In the genomic region with DNA sequence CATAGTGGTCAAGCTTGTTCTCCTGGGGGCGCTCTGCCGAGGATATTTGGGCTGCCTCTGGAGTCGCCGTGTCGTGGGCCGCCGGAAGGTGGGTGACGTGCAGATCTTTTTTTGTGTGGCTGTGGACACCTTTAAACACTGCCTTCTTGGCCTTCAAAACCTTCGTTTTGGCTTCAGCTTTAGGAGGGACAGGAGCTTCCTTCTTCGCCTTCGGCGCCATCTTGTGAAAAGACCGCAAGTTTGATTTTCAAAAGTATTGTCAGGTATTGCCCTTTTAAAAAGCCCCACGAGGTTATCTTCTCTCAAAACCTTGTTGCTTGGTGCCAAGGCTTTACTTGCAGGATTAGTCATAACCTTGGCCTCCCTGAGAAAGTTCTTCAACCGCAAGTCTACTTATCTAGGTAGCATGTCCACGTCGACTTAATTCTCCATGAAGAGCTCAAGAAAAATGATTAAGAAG, we compare ENCODE assay signal across 2 cellular contexts.
TF ChIP-seq lines count a peak whose summit lies in the region.

No MANE protein-coding gene starts in this region.

TF ChIP-seq in IMR-90, 13 proteins besides CTCF, POLR2A, EP300 and RAD21:
- TF ChIP-seq MAZ (IDR thresholded peaks at IDR 0.05; ENCODE audit: borderline replicate concordance, low read depth, low read length) (no peak), CHD1 (IDR thresholded peaks at IDR 0.05; ENCODE audit: low read depth, low read length) (no peak), RFX5 (IDR thresholded peaks at IDR 0.05; ENCODE audit: low read depth, low read length) (no peak), MAFK (IDR thresholded peaks at IDR 0.05; ENCODE audit: low read depth, low read length) (no peak), MXI1 (IDR thresholded peaks at IDR 0.05; ENCODE audit: borderline replicate concordance, low read depth, low read length) (no peak), BHLHE40 (IDR thresholded peaks at IDR 0.05; ENCODE audit: low read depth, low read length) (no peak), NFE2L2 (IDR thresholded peaks at IDR 0.05; ENCODE audit: low read depth, low read length) (no peak), CEBPB (IDR thresholded peaks at IDR 0.05; ENCODE audit: low read depth, low read length) (no peak)
- TF ChIP-seq, protein P1, sequence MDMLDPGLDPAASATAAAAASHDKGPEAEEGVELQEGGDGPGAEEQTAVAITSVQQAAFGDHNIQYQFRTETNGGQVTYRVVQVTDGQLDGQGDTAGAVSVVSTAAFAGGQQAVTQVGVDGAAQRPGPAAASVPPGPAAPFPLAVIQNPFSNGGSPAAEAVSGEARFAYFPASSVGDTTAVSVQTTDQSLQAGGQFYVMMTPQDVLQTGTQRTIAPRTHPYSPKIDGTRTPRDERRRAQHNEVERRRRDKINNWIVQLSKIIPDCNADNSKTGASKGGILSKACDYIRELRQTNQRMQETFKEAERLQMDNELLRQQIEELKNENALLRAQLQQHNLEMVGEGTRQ (IDR thresholded peaks at IDR 0.05; ENCODE audit: low read depth, low read length): no peak
- TF ChIP-seq, protein P2, sequence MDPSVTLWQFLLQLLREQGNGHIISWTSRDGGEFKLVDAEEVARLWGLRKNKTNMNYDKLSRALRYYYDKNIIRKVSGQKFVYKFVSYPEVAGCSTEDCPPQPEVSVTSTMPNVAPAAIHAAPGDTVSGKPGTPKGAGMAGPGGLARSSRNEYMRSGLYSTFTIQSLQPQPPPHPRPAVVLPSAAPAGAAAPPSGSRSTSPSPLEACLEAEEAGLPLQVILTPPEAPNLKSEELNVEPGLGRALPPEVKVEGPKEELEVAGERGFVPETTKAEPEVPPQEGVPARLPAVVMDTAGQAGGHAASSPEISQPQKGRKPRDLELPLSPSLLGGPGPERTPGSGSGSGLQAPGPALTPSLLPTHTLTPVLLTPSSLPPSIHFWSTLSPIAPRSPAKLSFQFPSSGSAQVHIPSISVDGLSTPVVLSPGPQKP (IDR thresholded peaks at IDR 0.05; ENCODE audit: borderline replicate concordance, low read depth, low read length): no peak

TF ChIP-seq in K562, 482 proteins besides CTCF, POLR2A, EP300 and RAD21 (continues in another document):
- TF ChIP-seq DPF2 (IDR thresholded peaks at IDR 0.05): peak; percentile 83
- no peak for TF ChIP-seq GTF2F1 (IDR thresholded peaks at IDR 0.05; ENCODE audit: low read depth, low read length)
- no peak for TF ChIP-seq NFIX (CRISPR knock-in tag; IDR thresholded peaks at IDR 0.05; ENCODE audit: low read depth)
- TF ChIP-seq, protein P3, sequence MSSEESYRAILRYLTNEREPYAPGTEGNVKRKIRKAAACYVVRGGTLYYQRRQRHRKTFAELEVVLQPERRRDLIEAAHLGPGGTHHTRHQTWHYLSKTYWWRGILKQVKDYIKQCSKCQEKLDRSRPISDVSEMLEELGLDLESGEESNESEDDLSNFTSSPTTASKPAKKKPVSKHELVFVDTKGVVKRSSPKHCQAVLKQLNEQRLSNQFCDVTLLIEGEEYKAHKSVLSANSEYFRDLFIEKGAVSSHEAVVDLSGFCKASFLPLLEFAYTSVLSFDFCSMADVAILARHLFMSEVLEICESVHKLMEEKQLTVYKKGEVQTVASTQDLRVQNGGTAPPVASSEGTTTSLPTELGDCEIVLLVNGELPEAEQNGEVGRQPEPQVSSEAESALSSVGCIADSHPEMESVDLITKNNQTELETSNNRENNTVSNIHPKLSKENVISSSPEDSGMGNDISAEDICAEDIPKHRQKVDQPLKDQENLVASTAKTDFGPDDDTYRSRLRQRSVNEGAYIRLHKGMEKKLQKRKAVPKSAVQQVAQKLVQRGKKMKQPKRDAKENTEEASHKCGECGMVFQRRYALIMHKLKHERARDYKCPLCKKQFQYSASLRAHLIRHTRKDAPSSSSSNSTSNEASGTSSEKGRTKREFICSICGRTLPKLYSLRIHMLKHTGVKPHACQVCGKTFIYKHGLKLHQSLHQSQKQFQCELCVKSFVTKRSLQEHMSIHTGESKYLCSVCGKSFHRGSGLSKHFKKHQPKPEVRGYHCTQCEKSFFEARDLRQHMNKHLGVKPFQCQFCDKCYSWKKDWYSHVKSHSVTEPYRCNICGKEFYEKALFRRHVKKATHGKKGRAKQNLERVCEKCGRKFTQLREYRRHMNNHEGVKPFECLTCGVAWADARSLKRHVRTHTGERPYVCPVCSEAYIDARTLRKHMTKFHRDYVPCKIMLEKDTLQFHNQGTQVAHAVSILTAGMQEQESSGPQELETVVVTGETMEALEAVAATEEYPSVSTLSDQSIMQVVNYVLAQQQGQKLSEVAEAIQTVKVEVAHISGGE (CRISPR knock-in tag; IDR thresholded peaks at IDR 0.05): peak in 1 of 3 experiments; percentile 33; a peak in 1 of 6 replicates
- no peak for TF ChIP-seq RBBP5 (IDR thresholded peaks at IDR 0.05; ENCODE audit: borderline replicate concordance, insufficient read depth, low read length, poor library complexity, severe bottlenecking)
- TF ChIP-seq PRMT5 (CRISPR knock-in tag; IDR thresholded peaks at IDR 0.05): no peak
- TF ChIP-seq, protein P4, sequence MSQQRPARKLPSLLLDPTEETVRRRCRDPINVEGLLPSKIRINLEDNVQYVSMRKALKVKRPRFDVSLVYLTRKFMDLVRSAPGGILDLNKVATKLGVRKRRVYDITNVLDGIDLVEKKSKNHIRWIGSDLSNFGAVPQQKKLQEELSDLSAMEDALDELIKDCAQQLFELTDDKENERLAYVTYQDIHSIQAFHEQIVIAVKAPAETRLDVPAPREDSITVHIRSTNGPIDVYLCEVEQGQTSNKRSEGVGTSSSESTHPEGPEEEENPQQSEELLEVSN (IDR thresholded peaks at IDR 0.05; ENCODE audit: borderline replicate concordance in 1 of 2, extremely low read depth in 1 of 2, insufficient read depth in 1 of 2, insufficient read length in 1 of 2, low read depth in 1 of 2, low read length in 1 of 2, poor library complexity in 1 of 2, severe bottlenecking in 1 of 2): peak; percentile 57 to 83
- peak; percentile 69 for TF ChIP-seq CBFA2T2 (conservative IDR thresholded peaks at IDR 0.05)
- TF ChIP-seq ZNF583 (CRISPR knock-in tag; IDR thresholded peaks at IDR 0.05): no peak
- TF ChIP-seq ZNF239 (CRISPR knock-in tag; IDR thresholded peaks at IDR 0.05): peak; percentile 91
- peak; percentile 56; the same call in 1 of the 2 replicates for TF ChIP-seq ZNF41 (CRISPR knock-in tag; conservative IDR thresholded peaks at IDR 0.05)
- TF ChIP-seq FOSL1 (tag; conservative IDR thresholded peaks at IDR 0.05): peak; percentile 98
- TF ChIP-seq, protein P5, sequence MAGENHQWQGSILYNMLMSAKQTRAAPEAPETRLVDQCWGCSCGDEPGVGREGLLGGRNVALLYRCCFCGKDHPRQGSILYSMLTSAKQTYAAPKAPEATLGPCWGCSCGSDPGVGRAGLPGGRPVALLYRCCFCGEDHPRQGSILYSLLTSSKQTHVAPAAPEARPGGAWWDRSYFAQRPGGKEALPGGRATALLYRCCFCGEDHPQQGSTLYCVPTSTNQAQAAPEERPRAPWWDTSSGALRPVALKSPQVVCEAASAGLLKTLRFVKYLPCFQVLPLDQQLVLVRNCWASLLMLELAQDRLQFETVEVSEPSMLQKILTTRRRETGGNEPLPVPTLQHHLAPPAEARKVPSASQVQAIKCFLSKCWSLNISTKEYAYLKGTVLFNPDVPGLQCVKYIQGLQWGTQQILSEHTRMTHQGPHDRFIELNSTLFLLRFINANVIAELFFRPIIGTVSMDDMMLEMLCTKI (IDR thresholded peaks at IDR 0.05; ENCODE audit: partially characterized antibody): no peak
- TF ChIP-seq MEF2A (IDR thresholded peaks at IDR 0.05; ENCODE audit: control insufficient read depth, low read depth, low read length): no peak; the same call in 1 of the 2 replicates
- TF ChIP-seq SMAD3 (CRISPR knock-in tag; conservative IDR thresholded peaks at IDR 0.05): no peak; the same call in 1 of the 2 replicates
- TF ChIP-seq JUNB (CRISPR knock-in tag; conservative IDR thresholded peaks at IDR 0.05): peak; percentile 63; the same call in 1 of the 2 replicates
- no peak for TF ChIP-seq PTBP1 (IDR thresholded peaks at IDR 0.05; ENCODE audit: low read depth, low read length)
- 0 out of 2 replicates have a peak, but pooled peaks have one; percentile 11 for TF ChIP-seq ZKSCAN1 (IDR thresholded peaks at IDR 0.05; ENCODE audit: low read depth, low read length)
- TF ChIP-seq NFRKB (IDR thresholded peaks at IDR 0.05; ENCODE audit: low read depth): 0 out of 2 replicates have a peak, but pooled peaks have one; percentile 27
- TF ChIP-seq, protein P6, sequence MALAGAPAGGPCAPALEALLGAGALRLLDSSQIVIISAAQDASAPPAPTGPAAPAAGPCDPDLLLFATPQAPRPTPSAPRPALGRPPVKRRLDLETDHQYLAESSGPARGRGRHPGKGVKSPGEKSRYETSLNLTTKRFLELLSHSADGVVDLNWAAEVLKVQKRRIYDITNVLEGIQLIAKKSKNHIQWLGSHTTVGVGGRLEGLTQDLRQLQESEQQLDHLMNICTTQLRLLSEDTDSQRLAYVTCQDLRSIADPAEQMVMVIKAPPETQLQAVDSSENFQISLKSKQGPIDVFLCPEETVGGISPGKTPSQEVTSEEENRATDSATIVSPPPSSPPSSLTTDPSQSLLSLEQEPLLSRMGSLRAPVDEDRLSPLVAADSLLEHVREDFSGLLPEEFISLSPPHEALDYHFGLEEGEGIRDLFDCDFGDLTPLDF (CRISPR knock-in tag; IDR thresholded peaks at IDR 0.05): no peak
- TF ChIP-seq SMAD4 (CRISPR knock-in tag; conservative IDR thresholded peaks at IDR 0.05): 0 out of 2 replicates have a peak, but pooled peaks have one; percentile 54
- TF ChIP-seq, protein P7, sequence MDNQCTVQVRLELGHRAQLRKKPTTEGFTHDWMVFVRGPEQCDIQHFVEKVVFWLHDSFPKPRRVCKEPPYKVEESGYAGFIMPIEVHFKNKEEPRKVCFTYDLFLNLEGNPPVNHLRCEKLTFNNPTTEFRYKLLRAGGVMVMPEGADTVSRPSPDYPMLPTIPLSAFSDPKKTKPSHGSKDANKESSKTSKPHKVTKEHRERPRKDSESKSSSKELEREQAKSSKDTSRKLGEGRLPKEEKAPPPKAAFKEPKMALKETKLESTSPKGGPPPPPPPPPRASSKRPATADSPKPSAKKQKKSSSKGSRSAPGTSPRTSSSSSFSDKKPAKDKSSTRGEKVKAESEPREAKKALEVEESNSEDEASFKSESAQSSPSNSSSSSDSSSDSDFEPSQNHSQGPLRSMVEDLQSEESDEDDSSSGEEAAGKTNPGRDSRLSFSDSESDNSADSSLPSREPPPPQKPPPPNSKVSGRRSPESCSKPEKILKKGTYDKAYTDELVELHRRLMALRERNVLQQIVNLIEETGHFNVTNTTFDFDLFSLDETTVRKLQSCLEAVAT (IDR thresholded peaks at IDR 0.05): peak in 1 of 2 experiments; percentile 46; a peak in 1 of 4 replicates
- peak; percentile 55; the same call in 1 of the 2 replicates for TF ChIP-seq DMBX1 (CRISPR knock-in tag; IDR thresholded peaks at IDR 0.05; ENCODE audit: borderline replicate concordance)
- TF ChIP-seq NCOR1 (IDR thresholded peaks at IDR 0.05): peak; percentile 57
- TF ChIP-seq TEAD1 (CRISPR knock-in tag; IDR thresholded peaks at IDR 0.05): peak; percentile 51 to 79; a peak in 2 of 4 replicates
